ENCODE assay signal across 11 cellular contexts in genomic region chr17:18478362-18478761, GRCh38. TPM values are rescaled to one million over a fixed set of nuclear protein-coding genes. Genes with fewer than 3 reads are reported as not detected.
"Had no signal": no experiment of that assay in that cellular context is flagged by ENCODE, and none has a peak within 500 bp of the region (broad histone marks: within the 10 kb centered on the region; RNA-seq: fewer than 3 reads in every experiment).

No MANE protein-coding gene starts in this region.

RNA-seq across cellular contexts. Expression of gene LGALS9C, which starts 1.8 kb away (rescaled TPM):
- total RNA-seq: activated CD4-positive, alpha-beta T cell treated with anti-CD3 and anti-CD28 coated beads for 36 hours; activated CD4-positive, alpha-beta T cell treated with anti-CD3 and anti-CD28 coated beads, Interleukin-2, amount 10 ng/mL, durations not matched to agents 24 days and 14 days; activated CD8-positive, alpha-beta memory T cell treated with anti-CD3 and anti-CD28 coated beads for 36 hours; activated T-helper 1 cell treated with anti-CD3 and anti-CD28 coated beads, Interleukin-12 subunit alpha, Interleukin-12 subunit beta, Interleukin-2, Interleukin-4 antibody, amounts not matched to agents 30 ng/mL and 10 ng/mL and 1 ng/mL, durations not matched to agents 14 hours and 24 hours and 36 hours; aorta; body of pancreas; chondrocyte; dermis microvascular lymphatic vessel endothelial cell; endothelial cell of umbilical vein; fibroblast of lung; fibroblast of villous mesenchyme had no signal
- polyA plus RNA-seq: endothelial cell of umbilical vein had no signal
